Comparison of ENCODE assay signal across 8 cellular contexts in genomic region chr3:144128117-144128892, GRCh38.
DNase-seq lines count a peak whose midpoint lies in the region; ATAC-seq, FAIRE-seq and TF ChIP-seq lines count a peak whose summit lies in the region.

No MANE protein-coding gene starts in this region.

- H3K4me3 Mint-ChIP-seq in activated CD4-positive, alpha-beta T cell treated with anti-CD3 and anti-CD28 coated beads, Interleukin-2, amount 10 ng/mL, durations not matched to agents 24 days and 14 days, result no peak overlapping the region

- H3K36me3 ChIP-seq in suprapubic skin (no peaks in the 10 kb centered on the region), gastrocnemius medialis (no peaks in the 10 kb centered on the region), BE2C (no peaks in the 10 kb centered on the region)

- H3K4me1 Mint-ChIP-seq in activated CD4-positive, alpha-beta T cell treated with anti-CD3 and anti-CD28 coated beads, Interleukin-2, amount 10 ng/mL, durations not matched to agents 24 days and 14 days, result no peaks in the 10 kb centered on the region

- intact Hi-C loops in activated CD4-positive, alpha-beta T cell treated with anti-CD3 and anti-CD28 coated beads, Interleukin-2, amount 10 ng/mL, durations not matched to agents 24 days and 14 days (cut with micrococcal nuclease), result no loop called here
- intact Hi-C loops in gastrocnemius medialis (cut with DNase I; ENCODE audit: low total_unique reads), result no loop called here

- TF ChIP-seq POLR2A in suprapubic skin (IDR thresholded peaks at IDR 0.05) (no peak), gastrocnemius medialis (IDR thresholded peaks at IDR 0.05) (no peak), H54 (IDR thresholded peaks at IDR 0.05; ENCODE audit: low read depth, low read length) (no peak)

- no peaks in the 10 kb centered on the region for H3K27me3 ChIP-seq in suprapubic skin
- H3K27me3 ChIP-seq in gastrocnemius medialis, result no peaks in the 10 kb centered on the region
- no peaks in the 10 kb centered on the region for H3K27me3 ChIP-seq in BE2C

- peaks cover 23% of the 10 kb centered on the region for H3K4me1 ChIP-seq in suprapubic skin
- no peaks in the 10 kb centered on the region for H3K4me1 ChIP-seq in gastrocnemius medialis
- no peaks in the 10 kb centered on the region for H3K4me1 ChIP-seq in BE2C

- no peaks in the 10 kb centered on the region for H3K36me3 Mint-ChIP-seq in activated CD4-positive, alpha-beta T cell treated with anti-CD3 and anti-CD28 coated beads, Interleukin-2, amount 10 ng/mL, durations not matched to agents 24 days and 14 days (ENCODE audit: low read depth)

- no peaks in the 10 kb centered on the region for H3K27me3 Mint-ChIP-seq in activated CD4-positive, alpha-beta T cell treated with anti-CD3 and anti-CD28 coated beads, Interleukin-2, amount 10 ng/mL, durations not matched to agents 24 days and 14 days

- TF ChIP-seq EP300 in suprapubic skin (IDR thresholded peaks at IDR 0.05), result no peak

- H3K27ac ChIP-seq in suprapubic skin (peak overlapping the region; percentile 88), gastrocnemius medialis (no peak overlapping the region)

- H3K9me3 ChIP-seq in suprapubic skin, result no peaks in the 10 kb centered on the region
- H3K9me3 ChIP-seq in gastrocnemius medialis, result no peaks in the 10 kb centered on the region
- no peaks in the 10 kb centered on the region for H3K9me3 ChIP-seq in BE2C

- DNase-seq in activated CD4-positive, alpha-beta T cell treated with anti-CD3 and anti-CD28 coated beads, Interleukin-2, amount 10 ng/mL, durations not matched to agents 24 days and 14 days, result peak; percentile 34
- no peak for DNase-seq in activated CD4-positive, alpha-beta T cell treated with anti-CD3 and anti-CD28 coated beads for 1 hour
- DNase-seq in NCI-H69 (lab: John Stamatoyannopoulos, UW) (peak; percentile 66), suprapubic skin (ENCODE audit: low spot score in 2 of 2) (no peak), gastrocnemius medialis (no peak), H54 (ENCODE audit: insufficient read length, low spot score) (no peak), BE2C (no peak)

- H3K4me3 ChIP-seq in suprapubic skin, result peak overlapping the region; percentile 11
- no peak overlapping the region for H3K4me3 ChIP-seq in gastrocnemius medialis
- no peak overlapping the region for H3K4me3 ChIP-seq in BE2C (ENCODE audit: low read depth, low read length)

- FAIRE-seq in H54 (lab: Jason Lieb, UNC), result no peak

- no peaks in the 10 kb centered on the region for H3K9me3 Mint-ChIP-seq in activated CD4-positive, alpha-beta T cell treated with anti-CD3 and anti-CD28 coated beads, Interleukin-2, amount 10 ng/mL, durations not matched to agents 24 days and 14 days

- 54% methylated on average over 6 of the region's 6 CpGs for WGBS in suprapubic skin

- ATAC-seq in HG02970 (IDR thresholded peaks at IDR 0.05; ENCODE audit: low FRiP score, unreplicated experiment), result peak; percentile 96
- ATAC-seq in gastrocnemius medialis, result no peak

- TF ChIP-seq CTCF in suprapubic skin (IDR thresholded peaks at IDR 0.05), result no peak
- TF ChIP-seq CTCF in gastrocnemius medialis (IDR thresholded peaks at IDR 0.05 in 4 of 5, conservative IDR thresholded peaks at IDR 0.05 in 1 of 5), result no peak
- TF ChIP-seq CTCF in BE2C (IDR thresholded peaks at IDR 0.05; ENCODE audit: low read depth, low read length), result no peak

- in situ Hi-C loops in gastrocnemius medialis (cut with MboI; ENCODE audit: low sequenced_read_pairs in 4 of 4), result no loop called here

- no peak overlapping the region for H3K27ac Mint-ChIP-seq in activated CD4-positive, alpha-beta T cell treated with anti-CD3 and anti-CD28 coated beads, Interleukin-2, amount 10 ng/mL, durations not matched to agents 24 days and 14 days

Comparison
In these comparisons a context has a peak if more than half of its experiments do, and no peak if none do; other contexts are left out.
1. DNase-seq: peak in activated CD4-positive, alpha-beta T cell treated with anti-CD3 and anti-CD28 coated beads, Interleukin-2, amount 10 ng/mL, durations not matched to agents 24 days and 14 days (single experiment) and NCI-H69 (single experiment); none in activated CD4-positive, alpha-beta T cell treated with anti-CD3 and anti-CD28 coated beads for 1 hour (single experiment), suprapubic skin (0 of 2), gastrocnemius medialis (0 of 2), H54 (single experiment) and BE2C (single experiment).